Comparison of ENCODE assay signal across 8 cellular contexts in the genomic region with DNA sequence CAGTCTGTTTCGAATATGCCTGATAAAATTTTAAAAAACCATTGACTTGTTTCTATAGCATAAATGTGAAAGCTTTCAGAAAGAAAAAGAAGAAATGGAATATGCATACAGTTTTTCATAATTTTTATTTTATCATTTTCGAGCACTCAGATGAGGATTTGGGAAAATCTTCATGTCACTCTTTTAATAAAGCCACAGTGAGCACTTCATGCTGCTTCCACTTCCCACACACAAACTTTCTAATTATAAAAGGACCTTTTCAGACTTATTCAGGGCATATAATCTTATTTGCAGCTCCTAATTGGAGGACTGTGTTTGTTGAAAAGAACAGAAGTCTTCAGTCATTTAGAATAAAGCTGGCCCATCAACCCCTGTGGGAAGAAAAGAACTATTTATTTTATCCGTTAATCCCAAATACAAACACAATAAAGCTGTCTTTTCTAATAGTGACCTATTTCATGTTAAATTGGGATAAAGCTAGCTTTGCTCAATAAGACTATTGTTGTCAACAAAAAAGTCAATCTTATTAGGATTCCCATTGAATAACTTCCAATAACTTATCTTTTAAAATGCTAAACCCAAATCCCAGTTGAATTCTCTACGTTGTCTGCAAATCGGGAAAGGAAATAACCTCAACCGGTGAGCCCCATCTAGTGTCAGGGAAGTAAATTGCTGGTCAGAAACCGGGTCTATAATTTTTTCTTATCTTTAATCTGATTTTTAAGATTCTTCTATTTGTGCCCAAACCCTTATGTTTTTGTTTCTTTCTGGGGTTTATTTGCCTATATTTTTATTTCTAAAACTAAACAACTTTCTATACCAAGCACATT.
A peak's percentile ranks its signal among the peaks of the same experiment; 100 is the strongest.
DNase-seq lines count a peak whose midpoint lies in the region; ATAC-seq and TF ChIP-seq lines count a peak whose summit lies in the region.

No MANE protein-coding gene starts in this region.

- peak; percentile 34 for DNase-seq in LHCN-M2 (ENCODE audit: low read depth)
- DNase-seq in amniotic epithelial cell (ENCODE audit: low read depth) = peak; percentile 17
- peak; percentile 44 for DNase-seq in hepatocyte (ENCODE audit: low spot score)
- peak; percentile 85 for DNase-seq in superior temporal gyrus (ENCODE audit: extremely low spot score)

- no peaks in the 10 kb centered on the region for H3K36me3 ChIP-seq in DOHH2 (ENCODE audit: control insufficient read depth, low read length)
- no peaks in the 10 kb centered on the region for H3K36me3 ChIP-seq in hepatocyte (replicated peaks; ENCODE audit: insufficient read depth, low read depth)

- no peak overlapping the region for H3K27ac ChIP-seq in DOHH2 (ENCODE audit: low read depth, low read length)
- H3K27ac ChIP-seq in hepatocyte = no peak overlapping the region

- no peaks in the 10 kb centered on the region for H3F3A ChIP-seq in DOHH2 (ENCODE audit: control insufficient read depth, insufficient read depth)

- H3K9me3 ChIP-seq in DOHH2 (ENCODE audit: control insufficient read depth, insufficient read depth, low read length) (no peaks in the 10 kb centered on the region), hepatocyte (ENCODE audit: low read depth) (no peaks in the 10 kb centered on the region)

- no peak for ATAC-seq in GM21576 (IDR thresholded peaks at IDR 0.05; ENCODE audit: unreplicated experiment)
- ATAC-seq in HG03159 (IDR thresholded peaks at IDR 0.05; ENCODE audit: unreplicated experiment) = no peak
- ATAC-seq in GM21360 (IDR thresholded peaks at IDR 0.05; ENCODE audit: unreplicated experiment) = no peak

- H3K27me3 ChIP-seq in DOHH2 (ENCODE audit: control insufficient read depth, low read length) (peaks cover 4% of the 10 kb centered on the region; the same call in 1 of the 2 replicates), hepatocyte (no peaks in the 10 kb centered on the region)

- H3K4me2 ChIP-seq in DOHH2 (ENCODE audit: low read length) (no peak overlapping the region), hepatocyte (no peak overlapping the region)

- no peak overlapping the region for H2AFZ ChIP-seq in hepatocyte

- no peaks in the 10 kb centered on the region for H3K79me2 ChIP-seq in DOHH2 (ENCODE audit: control insufficient read depth, low read length)
- no peaks in the 10 kb centered on the region for H3K79me2 ChIP-seq in hepatocyte

- H3K9me2 ChIP-seq in DOHH2 (replicated peaks; ENCODE audit: control insufficient read depth, low read length) = no peaks in the 10 kb centered on the region
- H3K9me2 ChIP-seq in hepatocyte (replicated peaks; ENCODE audit: insufficient read depth) = no peaks in the 10 kb centered on the region

- WGBS in hepatocyte (ENCODE audit: low lambda C conversion rate, missing lambda C conversion rate) = 38% methylated on average over 7 of the region's 7 CpGs

- H3K4me1 ChIP-seq in DOHH2 (ENCODE audit: control insufficient read depth, low read length) (no peaks in the 10 kb centered on the region), hepatocyte (ENCODE audit: insufficient read depth) (no peaks in the 10 kb centered on the region)

- H3K4me3 ChIP-seq in DOHH2 (ENCODE audit: low read length) (no peak overlapping the region), hepatocyte (no peak overlapping the region)

- TF ChIP-seq CTCF in DOHH2 (IDR thresholded peaks at IDR 0.05; ENCODE audit: low read depth, low read length, poor library complexity, severe bottlenecking) = peak; percentile 53
- peak; percentile 69 for TF ChIP-seq CTCF in hepatocyte (IDR thresholded peaks at IDR 0.05; ENCODE audit: poor library complexity)

- H4K20me1 ChIP-seq in DOHH2 (ENCODE audit: control insufficient read depth, insufficient read depth, low read depth, low read length) (no peaks in the 10 kb centered on the region), hepatocyte (ENCODE audit: insufficient read depth, poor library complexity, severe bottlenecking) (no peaks in the 10 kb centered on the region)

Comparison
In these comparisons a context has a peak if more than half of its experiments do, and no peak if none do; other contexts are left out.
1. DNase-seq: peak in every context shown above with its lines; median percentile 85 in superior temporal gyrus; 44 in hepatocyte; 34 in LHCN-M2; 17 in amniotic epithelial cell.